Comparison of ENCODE assay signal across 35 cellular contexts in genomic region chr10:70660722-70661121, GRCh38.
A peak's percentile ranks its signal among the peaks of the same experiment; 100 is the strongest.
DNase-seq lines count a peak whose midpoint lies in the region; ATAC-seq, FAIRE-seq and TF ChIP-seq lines count a peak whose summit lies in the region.
"Had no signal": no experiment of that assay in that cellular context is flagged by ENCODE, and none has a peak within 500 bp of the region (broad histone marks: within the 10 kb centered on the region; RNA-seq: fewer than 3 reads in every experiment).

No MANE protein-coding gene starts in this region.

- peak overlapping the region; percentile 51 for H3K27ac ChIP-seq in angular gyrus (ENCODE audit: low read depth, low read length)
- H3K27ac ChIP-seq: A549, ascending aorta, colonic mucosa, suprapubic skin, upper lobe of right lung, VCaP had no signal

- FAIRE-seq in H54 (lab: Jason Lieb, UNC): no peak
- FAIRE-seq: A549, D721Med, GM18507, HTR-8/SVneo, kidney, RCC 7860 had no signal

- TF ChIP-seq POLR2A in H54 (IDR thresholded peaks at IDR 0.05; ENCODE audit: low read depth, low read length): no peak

- no peak for ATAC-seq in HG02870 (IDR thresholded peaks at IDR 0.05; ENCODE audit: unreplicated experiment)
- ATAC-seq: A549; effector memory CD8-positive, alpha-beta T cell; naive thymus-derived CD4-positive, alpha-beta T cell; stimulated activated memory B cell treated with anti-CD40 and anti-IgM and Interleukin-4, amounts not matched to agents 10 μg/mL and 1 μg/mL and 100 μg/mL, for 72 hours; upper lobe of right lung had no signal

- DNase-seq in COLO829 (ENCODE audit: low spot score) (peak; percentile 62), islet precursor cell (peak; percentile 69), putamen (ENCODE audit: low spot score) (peak; percentile 83), H54 (ENCODE audit: insufficient read length, low spot score) (no peak), NCI-H2081 treated with DMSO at 0.1 percent for 48 hours (lab: John Stamatoyannopoulos, UW) (no peak), NCI-H1694 (lab: John Stamatoyannopoulos, UW) (no peak)
- DNase-seq: activated CD4-positive, alpha-beta T cell treated with anti-CD3 and anti-CD28 coated beads for 48 hours; activated gamma-delta T cell treated with Interleukin-2 at 50 U/mL for 16 hours; activated naive CD8-positive, alpha-beta T cell treated with anti-CD3 and anti-CD28 coated beads, Interleukin-2, amount 10 ng/mL, durations not matched to agents 7 days and 5 days; activated T-cell treated with anti-CD3 and anti-CD28 coated beads, Interleukin-2, amount 50 U/mL, for 24 hours; AML-193; CD4-positive, alpha-beta T cell; colonic mucosa; effector memory CD8-positive, alpha-beta T cell; glutamatergic neuron; KBM-7; kidney; naive thymus-derived CD4-positive, alpha-beta T cell; NCI-H2029 treated with DMSO at 0.1 percent for 48 hours; NCI-H2227 treated with DMSO at 0.1 percent for 48 hours; NCI-H69; SIG-M5; T-helper 9 cell had no signal

Comparison
In these comparisons a context has a peak if more than half of its experiments do, and no peak if none do; other contexts are left out.
1. DNase-seq: peak in COLO829 (single experiment), islet precursor cell (single experiment) and putamen (single experiment); none in H54 (single experiment), NCI-H2081 treated with DMSO at 0.1 percent for 48 hours (single experiment) and NCI-H1694 (single experiment).